Comparison of ENCODE assay signal across 23 cellular contexts in genomic region chr14:89267656-89268055, GRCh38.
DNase-seq lines count a peak whose midpoint lies in the region; ATAC-seq and TF ChIP-seq lines count a peak whose summit lies in the region.
"Had no signal": no experiment of that assay in that cellular context is flagged by ENCODE, and none has a peak within 500 bp of the region (broad histone marks: within the 10 kb centered on the region; RNA-seq: fewer than 3 reads in every experiment).

No MANE protein-coding gene starts in this region.

- no peaks in the 10 kb centered on the region for H3K9me3 ChIP-seq in thoracic aorta
- H3K9me3 ChIP-seq: colonic mucosa, SJCRH30 had no signal

- H3K27ac ChIP-seq in coronary artery (peak overlapping the region; percentile 36 to 73), thoracic aorta (peak overlapping the region; percentile 72 to 85)
- H3K27ac ChIP-seq: cardiac muscle cell, colonic mucosa, SJCRH30 had no signal

- H3K27me3 Mint-ChIP-seq in activated T-cell treated with anti-CD3 and anti-CD28 coated beads, Interleukin-2, amount 50 U/mL, for 72 hours (ENCODE audit: low read depth): no peaks in the 10 kb centered on the region
- no peaks in the 10 kb centered on the region for H3K27me3 Mint-ChIP-seq in activated T-cell treated with anti-CD3 and anti-CD28 coated beads, Interleukin-2, amount 50 U/mL, for 4 hours (ENCODE audit: low read depth)
- H3K27me3 Mint-ChIP-seq: effector memory CD8-positive, alpha-beta T cell had no signal

- H3K36me3 ChIP-seq in thoracic aorta: no peaks in the 10 kb centered on the region
- H3K36me3 ChIP-seq: cardiac muscle cell, colonic mucosa, SJCRH30 had no signal

- no peak overlapping the region for H3K4me3 Mint-ChIP-seq in activated T-cell treated with anti-CD3 and anti-CD28 coated beads, Interleukin-2, amount 50 U/mL, for 72 hours
- no peak overlapping the region for H3K4me3 Mint-ChIP-seq in activated T-cell treated with anti-CD3 and anti-CD28 coated beads, Interleukin-2, amount 50 U/mL, for 4 hours
- H3K4me3 Mint-ChIP-seq: activated naive CD4-positive, alpha-beta T cell treated with anti-CD3 and anti-CD28 coated beads for 36 hours; effector memory CD8-positive, alpha-beta T cell; HFFc6 had no signal

- no peak for TF ChIP-seq CTCF in coronary artery (IDR thresholded peaks at IDR 0.05)
- TF ChIP-seq CTCF in thoracic aorta (IDR thresholded peaks at IDR 0.05): no peak

- no peak for DNase-seq in activated T-cell treated with anti-CD3 and anti-CD28 coated beads, Interleukin-2, amount 50 U/mL, for 72 hours
- DNase-seq in activated T-cell treated with anti-CD3 and anti-CD28 coated beads, Interleukin-2, amount 50 U/mL, for 4 hours: no peak
- DNase-seq in MV-4-11 (lab: John Stamatoyannopoulos, UW) (peak; percentile 30), coronary artery (ENCODE audit: low spot score) (peak; percentile 53), thoracic aorta (ENCODE audit: low spot score) (no peak), cerebellum (ENCODE audit: low spot score) (no peak), NOMO-1 treated with DMSO at 0.1 percent for 48 hours (lab: John Stamatoyannopoulos, UW; ENCODE audit: unreplicated experiment) (no peak)
- no peak for DNase-seq in stimulated activated CD4-positive, alpha-beta T cell treated with anti-CD3 and anti-CD28 coated beads, Interleukin-15, amount 100 ng/mL, for 24 hours
- DNase-seq: 8988T; activated CD4-positive, alpha-beta T cell treated with anti-CD3 and anti-CD28 coated beads, Interleukin-2, amount 50 U/mL, for 4 hours; activated naive CD4-positive, alpha-beta T cell treated with anti-CD3 and anti-CD28 coated beads for 36 hours; colonic mucosa; DND-41; effector memory CD8-positive, alpha-beta T cell; GOT3; HFFc6; mesenchymal stem cell; NCI-H2029; NCI-H524 treated with DMSO at 0.1 percent for 48 hours; SJCRH30; stimulated activated naive CD4-positive, alpha-beta T cell treated with Interleukin-2 at 50 U/mL for 16 hours had no signal

- ATAC-seq in activated T-cell treated with anti-CD3 and anti-CD28 coated beads, Interleukin-2, amount 50 U/mL, for 72 hours (replicated peaks in 1 of 2): no peak
- no peak for ATAC-seq in activated T-cell treated with anti-CD3 and anti-CD28 coated beads, Interleukin-2, amount 50 U/mL, for 4 hours
- no peak for ATAC-seq in thoracic aorta (ENCODE audit: insufficient number of reproducible peaks, low FRiP score, low read depth)
- ATAC-seq: effector memory CD8-positive, alpha-beta T cell; left lobe of liver had no signal

- H3K27ac Mint-ChIP-seq in activated T-cell treated with anti-CD3 and anti-CD28 coated beads, Interleukin-2, amount 50 U/mL, for 72 hours: peak overlapping the region; percentile 22
- H3K27ac Mint-ChIP-seq: activated naive CD4-positive, alpha-beta T cell treated with anti-CD3 and anti-CD28 coated beads for 36 hours had no signal

- no peaks in the 10 kb centered on the region for H3K9me3 Mint-ChIP-seq in activated T-cell treated with anti-CD3 and anti-CD28 coated beads, Interleukin-2, amount 50 U/mL, for 72 hours
- no peaks in the 10 kb centered on the region for H3K9me3 Mint-ChIP-seq in activated T-cell treated with anti-CD3 and anti-CD28 coated beads, Interleukin-2, amount 50 U/mL, for 4 hours
- H3K9me3 Mint-ChIP-seq: activated naive CD4-positive, alpha-beta T cell treated with anti-CD3 and anti-CD28 coated beads for 36 hours; effector memory CD8-positive, alpha-beta T cell; HFFc6 had no signal

- H3K4me3 ChIP-seq in coronary artery (no peak overlapping the region), thoracic aorta (no peak overlapping the region)
- H3K4me3 ChIP-seq: cardiac muscle cell, colonic mucosa, SJCRH30 had no signal

- peaks cover 20 to 77% of the 10 kb centered on the region in 2 donors for H3K4me1 ChIP-seq in thoracic aorta (ENCODE audit: control insufficient read depth in 1 of 2, low read depth in 2 of 2)
- H3K4me1 ChIP-seq: colonic mucosa, SJCRH30 had no signal

- H3K36me3 Mint-ChIP-seq in activated T-cell treated with anti-CD3 and anti-CD28 coated beads, Interleukin-2, amount 50 U/mL, for 72 hours (ENCODE audit: insufficient read depth in 2 of 2): peaks cover 2 to 7% of the 10 kb centered on the region in 2 donors
- H3K36me3 Mint-ChIP-seq in activated T-cell treated with anti-CD3 and anti-CD28 coated beads, Interleukin-2, amount 50 U/mL, for 4 hours (ENCODE audit: insufficient read depth): peaks cover 17% of the 10 kb centered on the region

- H3K27me3 ChIP-seq in thoracic aorta (replicated peaks; ENCODE audit: insufficient read depth): no peaks in the 10 kb centered on the region
- H3K27me3 ChIP-seq: cardiac muscle cell, colonic mucosa, SJCRH30 had no signal

- H3K4me1 Mint-ChIP-seq in activated T-cell treated with anti-CD3 and anti-CD28 coated beads, Interleukin-2, amount 50 U/mL, for 72 hours (ENCODE audit: low read depth): peaks cover 86% of the 10 kb centered on the region
- H3K4me1 Mint-ChIP-seq in activated T-cell treated with anti-CD3 and anti-CD28 coated beads, Interleukin-2, amount 50 U/mL, for 4 hours (ENCODE audit: low read depth): peaks cover 58% of the 10 kb centered on the region

Comparison
In these comparisons a context has a peak if more than half of its experiments do, and no peak if none do; other contexts are left out.
1. DNase-seq: peak in MV-4-11 (single experiment) and coronary artery (single experiment); none in activated T-cell treated with anti-CD3 and anti-CD28 coated beads, Interleukin-2, amount 50 U/mL, for 72 hours (0 of 2), activated T-cell treated with anti-CD3 and anti-CD28 coated beads, Interleukin-2, amount 50 U/mL, for 4 hours (single experiment), thoracic aorta (single experiment), stimulated activated CD4-positive, alpha-beta T cell treated with anti-CD3 and anti-CD28 coated beads, Interleukin-15, amount 100 ng/mL, for 24 hours (single experiment), cerebellum (single experiment) and NOMO-1 treated with DMSO at 0.1 percent for 48 hours (single experiment).